8 cellular contexts compared by ENCODE assay signal in the genomic region with DNA sequence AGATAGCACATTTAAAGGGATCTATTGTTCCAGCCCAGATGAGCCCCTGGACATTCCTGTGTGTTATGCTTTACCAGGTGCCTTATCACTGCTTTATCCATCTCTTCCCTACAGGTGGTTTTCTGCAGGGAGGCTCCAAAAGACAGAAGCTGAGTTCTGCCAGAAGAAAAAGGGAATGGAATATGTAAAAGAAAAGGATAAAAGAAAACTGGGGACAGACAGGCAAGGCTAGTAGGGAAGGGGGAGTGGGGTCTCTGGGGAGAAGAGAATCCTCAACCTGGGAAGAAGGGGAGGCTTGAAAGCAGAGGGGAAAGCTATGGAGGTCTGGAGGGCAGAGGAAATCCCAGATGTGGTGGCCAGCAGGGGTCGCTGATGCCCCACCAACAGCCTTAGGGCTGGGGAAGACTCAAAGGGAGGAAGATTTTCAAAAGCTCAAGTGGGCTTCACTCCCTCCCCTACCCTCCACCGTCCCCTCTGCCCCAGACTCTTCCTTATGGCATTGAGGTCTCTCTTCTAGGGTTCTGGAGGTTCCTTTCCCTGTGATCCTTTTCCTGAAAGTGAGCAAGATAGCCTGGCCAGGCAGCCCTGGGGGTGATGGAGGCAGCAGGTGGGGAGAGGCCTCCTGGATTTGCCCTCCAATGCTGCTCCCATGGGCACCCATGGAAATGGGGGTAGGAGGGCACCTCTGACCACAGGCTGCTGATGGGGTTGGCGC.
A peak's percentile ranks its signal among the peaks of the same experiment; 100 is the strongest.
DNase-seq lines count a peak whose midpoint lies in the region; ATAC-seq and TF ChIP-seq lines count a peak whose summit lies in the region.

No MANE protein-coding gene starts in this region.

- peaks cover 23% of the 10 kb centered on the region for H3K27me3 Mint-ChIP-seq in HFFc6 (ENCODE audit: insufficient read depth)
- H3K27me3 Mint-ChIP-seq in activated CD8-positive, alpha-beta T cell treated with anti-CD3 and anti-CD28 coated beads, Interleukin-2, amount 10 ng/mL, durations not matched to agents 7 days and 5 days (ENCODE audit: low read depth): peaks cover 22% of the 10 kb centered on the region
- H3K27me3 Mint-ChIP-seq in memory B cell: peaks cover 9% of the 10 kb centered on the region

- H3K9me3 Mint-ChIP-seq in HFFc6 (no peaks in the 10 kb centered on the region), memory B cell (no peaks in the 10 kb centered on the region)
- H3K9me3 Mint-ChIP-seq in activated CD8-positive, alpha-beta T cell treated with anti-CD3 and anti-CD28 coated beads, Interleukin-2, amount 10 ng/mL, durations not matched to agents 7 days and 5 days (ENCODE audit: insufficient read depth): no peaks in the 10 kb centered on the region

- H3K27ac Mint-ChIP-seq in HFFc6: no peak overlapping the region
- no peak overlapping the region for H3K27ac Mint-ChIP-seq in activated CD8-positive, alpha-beta T cell treated with anti-CD3 and anti-CD28 coated beads, Interleukin-2, amount 10 ng/mL, durations not matched to agents 7 days and 5 days
- no peak overlapping the region for H3K27ac Mint-ChIP-seq in memory B cell

- H3K9me3 ChIP-seq in effector memory CD4-positive, alpha-beta T cell (ENCODE audit: control insufficient read depth, low read length): no peaks in the 10 kb centered on the region

- CTCF ChIA-PET in activated CD8-positive, alpha-beta T cell treated with anti-CD3 and anti-CD28 coated beads, Interleukin-2, amount 10 ng/mL, durations not matched to agents 7 days and 5 days (lab: Charles Lee): interaction anchor here (0.6 to 7.7 kb wide), 29 partner anchors 9 to 795 kb away, joined by 3 to 261 read pairs (median 4); no protein-coding TSS in a partner anchor

- TF ChIP-seq CTCF in GM06990 (IDR thresholded peaks at IDR 0.05; ENCODE audit: insufficient read depth, low read length, poor library complexity, severe bottlenecking): peak; percentile 79
- TF ChIP-seq CTCF in HFFc6 (IDR thresholded peaks at IDR 0.05): peak; percentile 94

- DNase-seq in GM06990 (ENCODE audit: extremely low read depth, insufficient read length) (peak; percentile 32), HFFc6 (peak; percentile 29), NCI-H524 treated with DMSO at 0.1 percent for 48 hours (lab: John Stamatoyannopoulos, UW) (peak; percentile 24), memory B cell (ENCODE audit: low spot score in 2 of 2) (peak; percentile 71 to 74)
- DNase-seq in activated CD8-positive, alpha-beta T cell treated with anti-CD3 and anti-CD28 coated beads, Interleukin-2, amount 10 ng/mL, durations not matched to agents 7 days and 5 days: peak; percentile 77
- DNase-seq in effector memory CD4-positive, alpha-beta T cell: peak; percentile 39 to 65 (median 56)
- peak; percentile 37 to 44 for DNase-seq in stimulated activated CD8-positive, alpha-beta memory T cell treated with anti-CD3 and anti-CD28 coated beads, Interleukin-15, amount 100 ng/mL, for 48 hours (ENCODE audit: low read depth in 2 of 2)

- no peaks in the 10 kb centered on the region for H3K36me3 Mint-ChIP-seq in HFFc6 (ENCODE audit: low read depth)
- H3K36me3 Mint-ChIP-seq in activated CD8-positive, alpha-beta T cell treated with anti-CD3 and anti-CD28 coated beads, Interleukin-2, amount 10 ng/mL, durations not matched to agents 7 days and 5 days (ENCODE audit: low read depth): no peaks in the 10 kb centered on the region
- H3K36me3 Mint-ChIP-seq in memory B cell: no peaks in the 10 kb centered on the region

- H3K4me1 Mint-ChIP-seq in HFFc6 (ENCODE audit: low read depth): peaks cover 16% of the 10 kb centered on the region
- peaks cover 6% of the 10 kb centered on the region for H3K4me1 Mint-ChIP-seq in activated CD8-positive, alpha-beta T cell treated with anti-CD3 and anti-CD28 coated beads, Interleukin-2, amount 10 ng/mL, durations not matched to agents 7 days and 5 days (ENCODE audit: low read depth)
- peaks cover 9% of the 10 kb centered on the region for H3K4me1 Mint-ChIP-seq in memory B cell

- H3K4me1 ChIP-seq in effector memory CD4-positive, alpha-beta T cell (ENCODE audit: control insufficient read depth, insufficient read depth, low read length, poor library complexity, severe bottlenecking): no peaks in the 10 kb centered on the region

- H3K36me3 ChIP-seq in GM06990 (ENCODE audit: control insufficient read depth, insufficient read depth, low read length): no peaks in the 10 kb centered on the region
- no peaks in the 10 kb centered on the region for H3K36me3 ChIP-seq in effector memory CD4-positive, alpha-beta T cell (ENCODE audit: control insufficient read depth, insufficient read depth, low read length)

- POLR2A ChIA-PET in activated CD8-positive, alpha-beta T cell treated with anti-CD3 and anti-CD28 coated beads, Interleukin-2, amount 10 ng/mL, durations not matched to agents 7 days and 5 days (lab: Charles Lee): interaction anchor here (1.0 kb wide), 1 partner anchor 369 kb away, joined by 3 read pairs; no protein-coding TSS in a partner anchor

- H3K4me3 Mint-ChIP-seq in HFFc6 (no peak overlapping the region), memory B cell (no peak overlapping the region)
- H3K4me3 Mint-ChIP-seq in activated CD8-positive, alpha-beta T cell treated with anti-CD3 and anti-CD28 coated beads, Interleukin-2, amount 10 ng/mL, durations not matched to agents 7 days and 5 days: no peak overlapping the region

- H3K4me3 ChIP-seq in GM06990 (replicated peaks; ENCODE audit: low read depth, low read length): no peak overlapping the region
- H3K4me3 ChIP-seq in effector memory CD4-positive, alpha-beta T cell (ENCODE audit: insufficient read depth, low read depth, low read length, poor library complexity, severe bottlenecking): no peak overlapping the region

- no peaks in the 10 kb centered on the region; the same call in 1 of the 2 replicates for H3K27me3 ChIP-seq in GM06990 (replicated peaks; ENCODE audit: control insufficient read depth, insufficient read depth, low read length)
- no peaks in the 10 kb centered on the region for H3K27me3 ChIP-seq in effector memory CD4-positive, alpha-beta T cell (replicated peaks; ENCODE audit: control insufficient read depth, insufficient read depth, low read length, poor library complexity, severe bottlenecking)

- peak; percentile 84 for ATAC-seq in activated CD8-positive, alpha-beta T cell treated with anti-CD3 and anti-CD28 coated beads, Interleukin-2, amount 10 ng/mL, durations not matched to agents 7 days and 5 days
- ATAC-seq in memory B cell (ENCODE audit: low read depth) (peak; percentile 88), HG03521 (IDR thresholded peaks at IDR 0.05; ENCODE audit: unreplicated experiment) (no peak)

- H3K27ac ChIP-seq in effector memory CD4-positive, alpha-beta T cell (ENCODE audit: insufficient read depth, low read length, poor library complexity, severe bottlenecking): no peak overlapping the region

Comparison
In these comparisons a context has a peak if more than half of its experiments do, and no peak if none do; other contexts are left out.
1. DNase-seq: peak in every context shown above with its lines; median percentile 77 in activated CD8-positive, alpha-beta T cell treated with anti-CD3 and anti-CD28 coated beads, Interleukin-2, amount 10 ng/mL, durations not matched to agents 7 days and 5 days; 72 in memory B cell; 56 in effector memory CD4-positive, alpha-beta T cell; 40 in stimulated activated CD8-positive, alpha-beta memory T cell treated with anti-CD3 and anti-CD28 coated beads, Interleukin-15, amount 100 ng/mL, for 48 hours; 32 in GM06990; 29 in HFFc6; 24 in NCI-H524 treated with DMSO at 0.1 percent for 48 hours.